In the genomic region with DNA sequence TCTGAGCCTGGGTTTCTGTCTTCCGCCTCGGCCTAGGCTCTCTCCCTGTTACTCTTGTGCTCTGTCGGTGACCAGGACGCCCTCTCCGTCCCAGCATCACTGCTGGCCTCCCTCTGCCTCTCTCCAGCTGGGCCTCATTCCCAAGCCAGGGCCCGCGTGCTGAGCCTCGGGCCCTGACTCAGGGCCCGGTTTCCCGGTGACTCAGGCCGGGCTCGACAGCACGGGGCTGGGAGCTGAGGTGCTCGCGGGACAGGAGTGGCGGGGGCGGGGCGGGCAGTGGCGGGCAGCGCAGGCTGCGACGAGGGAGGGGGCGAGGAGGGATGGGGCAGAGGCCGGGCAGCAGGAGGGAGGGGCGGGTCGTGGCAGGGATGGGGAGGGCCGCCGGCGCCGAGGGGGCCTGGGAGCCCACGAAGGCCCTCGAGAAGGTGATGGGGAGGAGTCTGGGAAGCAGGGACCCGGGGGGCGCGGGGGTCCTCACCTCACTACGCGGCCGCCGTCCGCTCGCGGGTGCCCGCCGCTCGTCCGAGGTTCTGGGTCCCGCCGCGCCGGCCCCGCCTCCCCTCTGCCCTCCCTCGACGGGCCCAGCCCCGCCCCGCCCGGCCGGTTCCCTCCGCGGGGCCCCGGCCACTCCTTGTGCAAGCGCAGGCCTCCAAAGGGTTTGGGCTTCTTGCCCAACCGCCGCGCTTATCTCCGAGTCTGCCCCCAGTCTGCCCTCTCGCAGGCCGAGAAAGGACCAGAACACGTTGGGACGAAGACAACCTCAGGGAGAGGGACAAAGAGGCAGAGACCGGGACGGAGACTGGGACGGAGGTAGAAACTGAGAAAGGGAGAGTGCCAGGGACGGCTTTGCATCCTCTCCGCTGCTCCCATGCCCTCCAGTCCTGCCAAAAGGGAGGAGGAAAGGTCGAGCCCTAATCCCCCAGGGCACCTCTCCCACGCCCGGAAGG, we compare ENCODE assay signal across 8 cellular contexts. TPM values are rescaled to one million over a fixed set of nuclear protein-coding genes. Genes with fewer than 3 reads are reported as not detected.
DNase-seq lines count a peak whose midpoint lies in the region; ATAC-seq lines count a peak whose summit lies in the region.

A gene with protein sequence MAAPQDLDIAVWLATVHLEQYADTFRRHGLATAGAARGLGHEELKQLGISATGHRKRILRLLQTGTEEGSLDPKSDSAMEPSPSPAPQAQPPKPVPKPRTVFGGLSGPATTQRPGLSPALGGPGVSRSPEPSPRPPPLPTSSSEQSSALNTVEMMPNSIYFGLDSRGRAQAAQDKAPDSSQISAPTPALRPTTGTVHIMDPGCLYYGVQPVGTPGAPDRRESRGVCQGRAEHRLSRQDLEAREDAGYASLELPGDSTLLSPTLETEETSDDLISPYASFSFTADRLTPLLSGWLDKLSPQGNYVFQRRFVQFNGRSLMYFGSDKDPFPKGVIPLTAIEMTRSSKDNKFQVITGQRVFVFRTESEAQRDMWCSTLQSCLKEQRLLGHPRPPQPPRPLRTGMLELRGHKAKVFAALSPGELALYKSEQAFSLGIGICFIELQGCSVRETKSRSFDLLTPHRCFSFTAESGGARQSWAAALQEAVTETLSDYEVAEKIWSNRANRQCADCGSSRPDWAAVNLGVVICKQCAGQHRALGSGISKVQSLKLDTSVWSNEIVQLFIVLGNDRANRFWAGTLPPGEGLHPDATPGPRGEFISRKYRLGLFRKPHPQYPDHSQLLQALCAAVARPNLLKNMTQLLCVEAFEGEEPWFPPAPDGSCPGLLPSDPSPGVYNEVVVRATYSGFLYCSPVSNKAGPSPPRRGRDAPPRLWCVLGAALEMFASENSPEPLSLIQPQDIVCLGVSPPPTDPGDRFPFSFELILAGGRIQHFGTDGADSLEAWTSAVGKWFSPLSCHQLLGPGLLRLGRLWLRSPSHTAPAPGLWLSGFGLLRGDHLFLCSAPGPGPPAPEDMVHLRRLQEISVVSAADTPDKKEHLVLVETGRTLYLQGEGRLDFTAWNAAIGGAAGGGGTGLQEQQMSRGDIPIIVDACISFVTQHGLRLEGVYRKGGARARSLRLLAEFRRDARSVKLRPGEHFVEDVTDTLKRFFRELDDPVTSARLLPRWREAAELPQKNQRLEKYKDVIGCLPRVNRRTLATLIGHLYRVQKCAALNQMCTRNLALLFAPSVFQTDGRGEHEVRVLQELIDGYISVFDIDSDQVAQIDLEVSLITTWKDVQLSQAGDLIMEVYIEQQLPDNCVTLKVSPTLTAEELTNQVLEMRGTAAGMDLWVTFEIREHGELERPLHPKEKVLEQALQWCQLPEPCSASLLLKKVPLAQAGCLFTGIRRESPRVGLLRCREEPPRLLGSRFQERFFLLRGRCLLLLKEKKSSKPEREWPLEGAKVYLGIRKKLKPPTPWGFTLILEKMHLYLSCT (N-terminal part only) (minus strand): TSS at position 536 of the 947 bp plus-strand sequence. CDS start 1,744 bp downstream, outside the sequence.

- peak within 1 kb of the TSS; percentile 65 to 91 (median 84) for H3K4me3 Mint-ChIP-seq in CD8-positive, alpha-beta memory T cell
- peak within 1 kb of the TSS; percentile 80 for H3K4me3 Mint-ChIP-seq in activated CD4-positive, alpha-beta T cell treated with anti-CD3 and anti-CD28 coated beads, Interleukin-2, amount 10 ng/mL, durations not matched to agents 24 days and 14 days

- H3K27ac ChIP-seq in CD8-positive, alpha-beta memory T cell (ENCODE audit: low read depth, low read length) = peak within 1 kb of the TSS; percentile 38
- H3K27ac ChIP-seq in duodenal mucosa (ENCODE audit: low read depth, low read length) = no peak within 1 kb of the TSS

- CTCF ChIA-PET in CD8-positive, alpha-beta memory T cell (lab: Charles Lee) = interaction anchor here (0.9 to 7.1 kb wide), 7 partner anchors 12 to 278 kb away, joined by 3 to 61 read pairs (median 14); a partner anchor contains a TSS

- peaks cover 27% of the 10 kb centered on the region for H3K4me1 ChIP-seq in CD8-positive, alpha-beta memory T cell (ENCODE audit: insufficient read depth, low read length)
- H3K4me1 ChIP-seq in duodenal mucosa (ENCODE audit: control insufficient read depth in 1 of 2, insufficient read depth in 2 of 2, low read length in 2 of 2) = peaks cover 19 to 23% of the 10 kb centered on the region in 2 donors

- no peaks in the 10 kb centered on the region for H3K9me3 Mint-ChIP-seq in CD8-positive, alpha-beta memory T cell
- H3K9me3 Mint-ChIP-seq in activated CD4-positive, alpha-beta T cell treated with anti-CD3 and anti-CD28 coated beads, Interleukin-2, amount 10 ng/mL, durations not matched to agents 24 days and 14 days = no peaks in the 10 kb centered on the region

- H3K4me1 Mint-ChIP-seq in CD8-positive, alpha-beta memory T cell = peaks cover 25 to 46% (median 29%) of the 10 kb centered on the region in 3 donors
- peaks cover 31% of the 10 kb centered on the region for H3K4me1 Mint-ChIP-seq in activated CD4-positive, alpha-beta T cell treated with anti-CD3 and anti-CD28 coated beads, Interleukin-2, amount 10 ng/mL, durations not matched to agents 24 days and 14 days

- H3K27me3 Mint-ChIP-seq in CD8-positive, alpha-beta memory T cell = peaks cover 0 to 4% of the 10 kb centered on the region in 2 donors
- H3K27me3 Mint-ChIP-seq in activated CD4-positive, alpha-beta T cell treated with anti-CD3 and anti-CD28 coated beads, Interleukin-2, amount 10 ng/mL, durations not matched to agents 24 days and 14 days = peaks cover 3% of the 10 kb centered on the region

- intact Hi-C loops in activated CD4-positive, alpha-beta T cell treated with anti-CD3 and anti-CD28 coated beads, Interleukin-2, amount 10 ng/mL, durations not matched to agents 24 days and 14 days (cut with micrococcal nuclease) = no loop called here
- intact Hi-C loops in left colon (cut with DNase I, micrococcal nuclease) = loop anchor here in 1 of 2 donors (10.0 kb wide), 1 partner anchor 283 kb away; a partner anchor contains a TSS

- H3K4me3 ChIP-seq in CD8-positive, alpha-beta memory T cell (ENCODE audit: low read length) = peak within 1 kb of the TSS; percentile 50
- H3K4me3 ChIP-seq in duodenal mucosa (ENCODE audit: low read depth in 1 of 2, low read length in 2 of 2) = peak within 1 kb of the TSS; percentile 66 to 67

- no peaks in the 10 kb centered on the region for H3K27me3 ChIP-seq in CD8-positive, alpha-beta memory T cell (ENCODE audit: insufficient read depth, low read length, poor library complexity, severe bottlenecking)
- peaks cover 3% of the 10 kb centered on the region in 2 donors for H3K27me3 ChIP-seq in duodenal mucosa (ENCODE audit: control insufficient read depth in 1 of 2, insufficient read depth in 2 of 2, low read length in 2 of 2)

- DNase-seq in CD8-positive, alpha-beta memory T cell = peak in 4 of 5 donors; percentile 17 to 64 (median 39)
- DNase-seq in LHCN-M2 (ENCODE audit: low read depth) (peak; percentile 59), left colon (peak; percentile 82 to 85), NCI-H1930 (lab: John Stamatoyannopoulos, UW) (no peak)
- DNase-seq in activated CD4-positive, alpha-beta T cell treated with anti-CD3 and anti-CD28 coated beads, Interleukin-2, amount 10 ng/mL, durations not matched to agents 24 days and 14 days = peak; percentile 82
- DNase-seq in stimulated activated CD4-positive, alpha-beta T cell treated with anti-CD3 and anti-CD28 coated beads, Interleukin-1b, Interleukin-23, amount 100 ng/mL, for 48 hours = peak; percentile 25

- H3K27ac Mint-ChIP-seq in CD8-positive, alpha-beta memory T cell = peak within 1 kb of the TSS; percentile 7 to 93 (median 78)
- H3K27ac Mint-ChIP-seq in activated CD4-positive, alpha-beta T cell treated with anti-CD3 and anti-CD28 coated beads, Interleukin-2, amount 10 ng/mL, durations not matched to agents 24 days and 14 days = peak within 1 kb of the TSS; percentile 81

- H3K36me3 ChIP-seq in CD8-positive, alpha-beta memory T cell (ENCODE audit: insufficient read depth, low read length) = no peaks in the 10 kb centered on the region
- no peaks in the 10 kb centered on the region for H3K36me3 ChIP-seq in duodenal mucosa (ENCODE audit: control insufficient read depth in 1 of 2, insufficient read depth in 2 of 2, low read length in 2 of 2)

- H3K9ac ChIP-seq in duodenal mucosa (ENCODE audit: low read depth in 1 of 2, low read length in 2 of 2) = peak within 1 kb of the TSS; percentile 62 to 69

- ATAC-seq in left colon (peak; percentile 94), GM19351 (IDR thresholded peaks at IDR 0.05; ENCODE audit: unreplicated experiment) (no peak)

- no peaks in the 10 kb centered on the region for H3K9me3 ChIP-seq in CD8-positive, alpha-beta memory T cell (ENCODE audit: low read length)
- H3K9me3 ChIP-seq in duodenal mucosa (ENCODE audit: control insufficient read depth in 1 of 2, low read length in 2 of 2) = no peaks in the 10 kb centered on the region

- POLR2A ChIA-PET in CD8-positive, alpha-beta memory T cell (lab: Charles Lee) = interaction anchor here (0.8 to 1.9 kb wide), 2 partner anchors 11 kb away, joined by 3 to 17 read pairs; no protein-coding TSS in a partner anchor

- peaks cover 0 to 1% (median 0%) of the 10 kb centered on the region in 3 donors for H3K36me3 Mint-ChIP-seq in CD8-positive, alpha-beta memory T cell
- peaks cover 3% of the 10 kb centered on the region for H3K36me3 Mint-ChIP-seq in activated CD4-positive, alpha-beta T cell treated with anti-CD3 and anti-CD28 coated beads, Interleukin-2, amount 10 ng/mL, durations not matched to agents 24 days and 14 days (ENCODE audit: low read depth)

RNA-seq across cellular contexts. Expression of the gene that starts here (rescaled TPM):
- 1 to 10 TPM; 6.9 to 7.9 TPM for total RNA-seq in CD8-positive, alpha-beta memory T cell
- 0.20 TPM for polyA plus RNA-seq in CD8-positive, alpha-beta memory T cell
- 0.69 and 0.83 TPM in 2 replicates for total RNA-seq in LHCN-M2 (2014; rRNA removed)
- polyA plus RNA-seq in LHCN-M2 (2012) = 0.67 TPM
- total RNA-seq in activated CD4-positive, alpha-beta T cell treated with anti-CD3 and anti-CD28 coated beads, Interleukin-2, amount 10 ng/mL, durations not matched to agents 24 days and 14 days = 9.2 and 10.9 TPM in 2 replicates
- total RNA-seq in left colon = 1 to 10 TPM; 5.3 to 7.1 TPM

Comparison
In these comparisons a context has a peak if more than half of its experiments do, and no peak if none do; other contexts are left out.
1. Peak in DNase-seq in LHCN-M2; RNA of the gene not detected or under 1 TPM.
2. DNase-seq: peak in CD8-positive, alpha-beta memory T cell (4 of 5), activated CD4-positive, alpha-beta T cell treated with anti-CD3 and anti-CD28 coated beads, Interleukin-2, amount 10 ng/mL, durations not matched to agents 24 days and 14 days (single experiment), left colon (2 of 2) and stimulated activated CD4-positive, alpha-beta T cell treated with anti-CD3 and anti-CD28 coated beads, Interleukin-1b, Interleukin-23, amount 100 ng/mL, for 48 hours (single experiment); none in NCI-H1930 (0 of 2).